Comparison of ENCODE assay signal across 6 cellular contexts in the genomic region with DNA sequence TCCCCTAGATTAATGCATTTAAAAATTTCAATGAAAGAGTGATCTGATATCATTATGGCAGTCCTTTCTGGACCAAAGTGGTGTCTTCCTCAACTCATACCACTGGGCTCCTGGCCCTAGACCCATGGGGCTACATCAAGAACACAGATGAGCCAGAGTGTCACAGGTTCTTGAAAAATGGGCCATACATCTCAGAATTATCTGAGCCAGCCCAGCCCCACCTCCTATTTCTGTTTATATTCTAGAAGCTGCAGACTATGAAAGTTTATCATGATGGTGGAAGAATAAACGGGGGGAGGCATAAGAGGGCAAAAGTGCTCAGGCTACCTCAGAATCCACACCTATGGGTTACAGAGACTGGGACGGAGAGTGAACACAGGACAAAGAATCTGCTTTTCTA.
"Had no signal": no experiment of that assay in that cellular context is flagged by ENCODE, and none has a peak within 500 bp of the region (broad histone marks: within the 10 kb centered on the region; RNA-seq: fewer than 3 reads in every experiment).

No MANE protein-coding gene starts in this region.

- H3K4me3 Mint-ChIP-seq: IgD-negative memory B cell had no signal

- H3K27ac ChIP-seq: GM23248, HL-60 had no signal

- DNase-seq: GM23248, HCEC 1CT, KBM-7 had no signal

- ATAC-seq: HepG2 had no signal

- H3K36me3 Mint-ChIP-seq: IgD-negative memory B cell had no signal

- H3K27me3 Mint-ChIP-seq: IgD-negative memory B cell had no signal

- H3K9ac ChIP-seq: GM23248 had no signal

- H2AFZ ChIP-seq: GM23248 had no signal

- H3K27ac Mint-ChIP-seq: IgD-negative memory B cell had no signal

- H3K4me3 ChIP-seq: GM23248 had no signal
